ENCODE assay signal across 19 cellular contexts in genomic region chr6:141260627-141261015, GRCh38.
"Had no signal": no experiment of that assay in that cellular context is flagged by ENCODE, and none has a peak within 500 bp of the region (broad histone marks: within the 10 kb centered on the region; RNA-seq: fewer than 3 reads in every experiment).

No MANE protein-coding gene starts in this region.

- H3K4me1 Mint-ChIP-seq: activated CD4-positive, alpha-beta T cell treated with anti-CD3 and anti-CD28 coated beads, Interleukin-2, amount 10 ng/mL, durations not matched to agents 24 days and 14 days; activated naive CD8-positive, alpha-beta T cell treated with anti-CD3 and anti-CD28 coated beads, Interleukin-2, amount 10 ng/mL, durations not matched to agents 7 days and 5 days; nephron; stimulated activated naive B cell treated with anti-CD40 and anti-IgM and Interleukin-4, amounts not matched to agents 10 μg/mL and 1 μg/mL and 100 μg/mL, for 72 hours had no signal

- H3K27ac Mint-ChIP-seq: activated CD4-positive, alpha-beta T cell treated with anti-CD3 and anti-CD28 coated beads, Interleukin-2, amount 10 ng/mL, durations not matched to agents 24 days and 14 days; activated naive CD8-positive, alpha-beta T cell treated with anti-CD3 and anti-CD28 coated beads, Interleukin-2, amount 10 ng/mL, durations not matched to agents 7 days and 5 days; nephron; stimulated activated naive B cell treated with anti-CD40 and anti-IgM and Interleukin-4, amounts not matched to agents 10 μg/mL and 1 μg/mL and 100 μg/mL, for 72 hours; T-helper 2 cell treated with Interferon-gamma antibody and Interleukin-4, amounts not matched to agents 5 μg/mL and 100 μg/mL, for 36 hours had no signal

- H3K9me3 Mint-ChIP-seq: activated CD4-positive, alpha-beta T cell treated with anti-CD3 and anti-CD28 coated beads, Interleukin-2, amount 10 ng/mL, durations not matched to agents 24 days and 14 days; activated naive CD8-positive, alpha-beta T cell treated with anti-CD3 and anti-CD28 coated beads, Interleukin-2, amount 10 ng/mL, durations not matched to agents 7 days and 5 days; stimulated activated naive B cell treated with anti-CD40 and anti-IgM and Interleukin-4, amounts not matched to agents 10 μg/mL and 1 μg/mL and 100 μg/mL, for 72 hours; T-helper 2 cell treated with Interferon-gamma antibody and Interleukin-4, amounts not matched to agents 5 μg/mL and 100 μg/mL, for 36 hours had no signal

- FAIRE-seq: frontal cortex had no signal

- H3K27ac ChIP-seq: brain microvascular endothelial cell, epithelial cell of prostate, psoas muscle, SJCRH30, tibial nerve had no signal

- H3K27me3 Mint-ChIP-seq: activated naive CD8-positive, alpha-beta T cell treated with anti-CD3 and anti-CD28 coated beads, Interleukin-2, amount 10 ng/mL, durations not matched to agents 7 days and 5 days; stimulated activated naive B cell treated with anti-CD40 and anti-IgM and Interleukin-4, amounts not matched to agents 10 μg/mL and 1 μg/mL and 100 μg/mL, for 72 hours had no signal

- DNase-seq: activated CD4-positive, alpha-beta T cell treated with anti-CD3 and anti-CD28 coated beads, Interleukin-2, amount 10 ng/mL, durations not matched to agents 24 days and 14 days; activated CD4-positive, CD25-positive, alpha-beta regulatory T cell; activated CD8-positive, alpha-beta memory T cell treated with anti-CD3 and anti-CD28 coated beads, Interleukin-2, amount 50 U/mL, for 48 hours; activated naive CD4-positive, alpha-beta T cell; activated naive CD8-positive, alpha-beta T cell treated with anti-CD3 and anti-CD28 coated beads, Interleukin-2, amount 10 ng/mL, durations not matched to agents 7 days and 5 days; brain microvascular endothelial cell; dermis blood vessel endothelial cell; islet precursor cell; mesendoderm; SJCRH30; stimulated activated naive B cell treated with anti-CD40 and anti-IgM and Interleukin-4, amounts not matched to agents 10 μg/mL and 1 μg/mL and 100 μg/mL, for 72 hours; substantia nigra had no signal

- H3K4me3 ChIP-seq: left lung, psoas muscle, SJCRH30, tibial nerve had no signal

- ATAC-seq: left lung had no signal

- H3K36me3 Mint-ChIP-seq: activated naive CD8-positive, alpha-beta T cell treated with anti-CD3 and anti-CD28 coated beads, Interleukin-2, amount 10 ng/mL, durations not matched to agents 7 days and 5 days; stimulated activated naive B cell treated with anti-CD40 and anti-IgM and Interleukin-4, amounts not matched to agents 10 μg/mL and 1 μg/mL and 100 μg/mL, for 72 hours had no signal

- H3K4me3 Mint-ChIP-seq: activated CD4-positive, alpha-beta T cell treated with anti-CD3 and anti-CD28 coated beads, Interleukin-2, amount 10 ng/mL, durations not matched to agents 24 days and 14 days; activated naive CD8-positive, alpha-beta T cell treated with anti-CD3 and anti-CD28 coated beads, Interleukin-2, amount 10 ng/mL, durations not matched to agents 7 days and 5 days; nephron; stimulated activated naive B cell treated with anti-CD40 and anti-IgM and Interleukin-4, amounts not matched to agents 10 μg/mL and 1 μg/mL and 100 μg/mL, for 72 hours; T-helper 2 cell treated with Interferon-gamma antibody and Interleukin-4, amounts not matched to agents 5 μg/mL and 100 μg/mL, for 36 hours had no signal
